In the genomic region with DNA sequence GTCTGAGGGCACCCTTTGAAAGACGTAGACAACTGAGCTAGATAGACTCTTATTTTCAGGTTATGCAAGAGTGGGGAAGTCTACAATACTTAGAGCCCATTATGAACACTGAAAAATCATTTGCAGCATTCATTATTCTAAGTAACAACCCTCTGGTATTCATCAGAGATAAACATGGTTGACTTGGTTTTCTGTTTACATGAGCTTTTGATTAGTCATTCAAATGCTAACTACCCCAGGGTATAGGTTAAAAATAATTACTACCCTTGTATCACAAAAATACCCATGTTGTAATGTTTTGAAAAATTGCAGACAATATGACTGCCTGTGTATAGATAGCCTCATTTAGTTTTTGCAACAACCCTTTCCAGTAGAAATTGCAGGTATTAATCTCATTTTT, we compare ENCODE assay signal across 25 cellular contexts.
DNase-seq lines count a peak whose midpoint lies in the region; ATAC-seq and TF ChIP-seq lines count a peak whose summit lies in the region.
"Had no signal": no experiment of that assay in that cellular context is flagged by ENCODE, and none has a peak within 500 bp of the region (broad histone marks: within the 10 kb centered on the region; RNA-seq: fewer than 3 reads in every experiment).

No MANE protein-coding gene starts in this region.

- no peaks in the 10 kb centered on the region for H3K4me1 ChIP-seq in breast epithelium
- peaks cover 14% of the 10 kb centered on the region for H3K4me1 ChIP-seq in mammary epithelial cell (ENCODE audit: insufficient read depth, low read length)
- H3K4me1 ChIP-seq in fibroblast of lung (ENCODE audit: control insufficient read depth, extremely low read depth, insufficient read depth, low read length), result peaks cover 13% of the 10 kb centered on the region
- peaks cover 3% of the 10 kb centered on the region for H3K4me1 ChIP-seq in foreskin keratinocyte
- peaks cover 98% of the 10 kb centered on the region for H3K4me1 ChIP-seq in left ventricle myocardium inferior

- H3K4me2 ChIP-seq in mammary epithelial cell (ENCODE audit: insufficient read depth, low read depth, low read length) (no peak overlapping the region), fibroblast of lung (ENCODE audit: extremely low read depth, insufficient read depth, low read length) (peak overlapping the region; percentile 37)
- H3K4me2 ChIP-seq: KMS-11, PC-9 had no signal

- no peak for TF ChIP-seq CTCF in breast epithelium (IDR thresholded peaks at IDR 0.05)
- TF ChIP-seq CTCF in mammary epithelial cell (conservative IDR thresholded peaks at IDR 0.05 in 1 of 2, IDR thresholded peaks at IDR 0.05 in 1 of 2; ENCODE audit: extremely low read depth in 1 of 2, insufficient read depth in 1 of 2, low read depth in 1 of 2, low read length in 2 of 2), result no peak
- TF ChIP-seq CTCF in fibroblast of lung (conservative IDR thresholded peaks at IDR 0.05 in 1 of 2, IDR thresholded peaks at IDR 0.05 in 1 of 2; ENCODE audit: low read depth in 1 of 2, low read length in 2 of 2), result no peak
- TF ChIP-seq CTCF in foreskin keratinocyte (conservative IDR thresholded peaks at IDR 0.05), result no peak
- no peak for TF ChIP-seq CTCF in left ventricle myocardium inferior (IDR thresholded peaks at IDR 0.05; ENCODE audit: borderline replicate concordance)

- ATAC-seq in foreskin keratinocyte (no peak), HG02571 (IDR thresholded peaks at IDR 0.05; ENCODE audit: unreplicated experiment) (no peak)

- BruUV-seq in mammary epithelial cell (replicated peaks; lab: Mats Ljungman, UMichigan), result no TSS peak

- H3K79me2 ChIP-seq in mammary epithelial cell (ENCODE audit: insufficient read depth, low read length), result peaks cover 83% of the 10 kb centered on the region
- H3K79me2 ChIP-seq in fibroblast of lung (ENCODE audit: control insufficient read depth, insufficient read depth, low read length), result peaks cover 17% of the 10 kb centered on the region

- no peak overlapping the region for H3K9ac ChIP-seq in mammary epithelial cell (ENCODE audit: insufficient read depth, low read length)
- no peak overlapping the region for H3K9ac ChIP-seq in fibroblast of lung (ENCODE audit: insufficient read depth, low read length)
- H3K9ac ChIP-seq: KMS-11 had no signal

- H3K9me3 ChIP-seq in breast epithelium (no peaks in the 10 kb centered on the region), mammary epithelial cell (replicated peaks; ENCODE audit: insufficient read depth, low read length) (peaks cover 5% of the 10 kb centered on the region), fibroblast of lung (ENCODE audit: control insufficient read depth, insufficient read depth, low read depth, low read length) (no peaks in the 10 kb centered on the region), left ventricle myocardium inferior (replicated peaks) (no peaks in the 10 kb centered on the region)

- in situ Hi-C loops in mammary epithelial cell (cut with MboI; ENCODE audit: low sequenced_read_pairs in 2 of 2), result no loop called here

- H3K4me3 ChIP-seq in breast epithelium (no peak overlapping the region), mammary epithelial cell (replicated peaks in 1 of 3; ENCODE audit: insufficient read depth in 1 of 3, low read depth in 2 of 3, low read length in 3 of 3) (no peak overlapping the region), fibroblast of lung (replicated peaks in 1 of 4; ENCODE audit: control extremely low read depth in 1 of 4, insufficient read depth in 1 of 4, low read depth in 3 of 4, low read length in 4 of 4) (no peak overlapping the region), left ventricle myocardium inferior (no peak overlapping the region)
- H3K4me3 ChIP-seq: PC-9, SK-N-MC had no signal

- dilution Hi-C loops in mammary epithelial cell (cut with HindIII; ENCODE audit: low sequenced_read_pairs), result no loop called here

- H3K27ac ChIP-seq in breast epithelium (peak overlapping the region; percentile 14 to 40), mammary epithelial cell (ENCODE audit: insufficient read depth, low read depth, low read length) (no peak overlapping the region), fibroblast of lung (ENCODE audit: insufficient read depth, low read length) (no peak overlapping the region), foreskin keratinocyte (no peak overlapping the region), left ventricle myocardium inferior (replicated peaks) (no peak overlapping the region)
- H3K27ac ChIP-seq: C4-2B, KMS-11, PC-9, RWPE1, SK-N-MC had no signal

- H3K36me3 ChIP-seq in breast epithelium (no peaks in the 10 kb centered on the region), mammary epithelial cell (ENCODE audit: insufficient read depth, low read length) (no peaks in the 10 kb centered on the region), fibroblast of lung (ENCODE audit: control insufficient read depth, insufficient read depth, low read length) (no peaks in the 10 kb centered on the region), left ventricle myocardium inferior (no peaks in the 10 kb centered on the region)

- TF ChIP-seq POLR2A in breast epithelium (IDR thresholded peaks at IDR 0.05), result no peak

- H4K20me1 ChIP-seq in mammary epithelial cell (ENCODE audit: insufficient read depth, low read length), result no peaks in the 10 kb centered on the region
- no peaks in the 10 kb centered on the region for H4K20me1 ChIP-seq in fibroblast of lung (ENCODE audit: control insufficient read depth, extremely low read depth, insufficient read depth, low read length)

- no peak for DNase-seq in breast epithelium (ENCODE audit: low spot score in 2 of 2)
- no peak for DNase-seq in mammary epithelial cell
- peak; percentile 42 for DNase-seq in RPMI7951 (ENCODE audit: low read depth)
- DNase-seq in fibroblast of lung (ENCODE audit: low read depth in 2 of 2), result peak in 1 of 2 donors; percentile 34
- no peak for DNase-seq in foreskin keratinocyte
- no peak for DNase-seq in OCI-M1 (lab: John Stamatoyannopoulos, UW)
- DNase-seq in left ventricle myocardium inferior, result no peak
- DNase-seq: 8988T; Calu3; CD8-positive, alpha-beta memory T cell; DMS153; H7; NCI-H1105; NCI-H146; NCI-H2029; NCI-H226; NCI-H524; NCI-H82; SHP77 treated with DMSO at 0.1 percent for 48 hours had no signal

- CTCF ChIA-PET in mammary epithelial cell (lab: Charles Lee; ENCODE audit: low non-redundant PET), result no interaction called here

- H3K27me3 ChIP-seq in breast epithelium, result no peaks in the 10 kb centered on the region
- no peaks in the 10 kb centered on the region for H3K27me3 ChIP-seq in mammary epithelial cell (ENCODE audit: insufficient read depth, low read length)
- H3K27me3 ChIP-seq in fibroblast of lung (ENCODE audit: control insufficient read depth, insufficient read depth, low read length), result no peaks in the 10 kb centered on the region
- H3K27me3 ChIP-seq in foreskin keratinocyte, result no peaks in the 10 kb centered on the region
- H3K27me3 ChIP-seq in left ventricle myocardium inferior (ENCODE audit: low read depth), result no peaks in the 10 kb centered on the region

- intact Hi-C loops in breast epithelium (cut with DNase I; ENCODE audit: low total_unique reads), result no loop called here
- intact Hi-C loops in mammary epithelial cell (cut with micrococcal nuclease), result no loop called here
- intact Hi-C loops in left ventricle myocardium inferior (cut with micrococcal nuclease), result no loop called here

- WGBS in mammary epithelial cell (ENCODE audit: low coverage, missing lambda C conversion rate), result 100% methylated on average over 1 of the region's 1 CpG

- H2AFZ ChIP-seq in mammary epithelial cell (ENCODE audit: low read depth, low read length) (no peak overlapping the region), fibroblast of lung (ENCODE audit: low read length) (no peak overlapping the region)
- H2AFZ ChIP-seq: PC-9 had no signal

Comparison
In these comparisons a context has a peak if more than half of its experiments do, and no peak if none do; other contexts are left out.
1. H3K27ac ChIP-seq: peak in breast epithelium (2 of 2); none in mammary epithelial cell (single experiment), fibroblast of lung (single experiment), foreskin keratinocyte (single experiment) and left ventricle myocardium inferior (single experiment).